8 cellular contexts compared by ENCODE assay signal in the genomic region with DNA sequence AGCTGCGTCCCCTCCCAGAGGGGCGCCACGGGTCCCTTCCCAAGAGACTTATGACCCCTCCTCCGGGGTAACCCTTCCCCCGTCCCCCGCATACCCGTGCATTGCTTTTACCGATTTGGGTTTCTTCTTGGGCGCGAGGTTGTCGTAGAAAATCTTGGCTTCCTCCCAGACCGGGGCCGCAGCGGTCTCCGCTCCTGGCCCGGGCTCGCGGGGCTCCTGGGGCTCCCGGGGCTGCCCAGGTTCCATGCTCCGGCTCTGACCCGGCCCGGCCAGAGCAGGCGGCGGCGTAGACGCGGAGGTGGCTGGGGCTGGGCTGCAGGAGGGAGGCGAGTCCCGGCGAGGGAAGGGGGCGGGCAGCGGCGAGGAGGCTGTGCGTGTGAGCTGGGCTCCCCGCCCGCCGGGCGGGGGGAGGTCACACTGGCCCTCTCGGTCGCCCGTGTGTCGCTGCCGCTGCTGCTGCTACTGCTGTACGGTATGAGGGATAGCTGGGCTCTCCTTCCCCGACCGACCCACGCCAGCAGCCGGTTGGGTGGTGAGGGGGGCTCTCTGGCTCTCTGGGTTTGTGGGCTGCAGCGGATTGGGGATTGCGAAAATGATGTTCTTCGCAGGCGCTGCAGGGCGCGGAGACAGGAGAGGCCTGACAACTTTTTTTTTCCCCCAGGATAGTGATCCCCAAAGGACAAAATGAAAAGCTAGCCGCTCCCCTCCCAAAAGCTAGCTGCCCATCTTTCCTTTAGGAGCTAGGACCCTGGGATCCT. TPM values are rescaled to one million over a fixed set of nuclear protein-coding genes. Genes with fewer than 3 reads are reported as not detected.
DNase-seq lines count a peak whose midpoint lies in the region; ATAC-seq and TF ChIP-seq lines count a peak whose summit lies in the region.

Gene NT5C1A, minus strand, starts transcription at position 315 of the 758 bp plus-strand sequence. Its CDS starts 69 bp downstream, at position 246.

- H3K9me3 ChIP-seq in H9 (ENCODE audit: control insufficient read depth, low read depth, low read length): no peaks in the 10 kb centered on the region
- H3K9me3 ChIP-seq in neural cell (ENCODE audit: low read length): no peaks in the 10 kb centered on the region

- H3K23me2 ChIP-seq in H9 (ENCODE audit: insufficient read length, low read depth, low read length, poor library complexity, severe bottlenecking): peaks cover 7% of the 10 kb centered on the region

- no peak within 1 kb of the TSS for H2AK5ac ChIP-seq in H9 (ENCODE audit: insufficient read length, low read length)

- intact Hi-C loops in posterior vena cava (cut with DNase I): no loop called here

- no peak within 1 kb of the TSS for H3K14ac ChIP-seq in H9 (ENCODE audit: insufficient read depth, low read length)

- WGBS in H9 (ENCODE audit: extremely low coverage, insufficient read length, low lambda C conversion rate): no CpG with 5 or more reads among the region's 55 CpGs

- no peak within 1 kb of the TSS for H4K5ac ChIP-seq in H9 (ENCODE audit: insufficient read length, low read depth, low read length)

- H3K23ac ChIP-seq in H9 (ENCODE audit: insufficient read length, low read depth, low read length): no peak within 1 kb of the TSS

- peaks cover 75% of the 10 kb centered on the region for H3K27me3 ChIP-seq in H9 (ENCODE audit: insufficient read depth, low read length)
- H3K27me3 ChIP-seq in neural cell (ENCODE audit: insufficient read depth, low read depth, low read length): peaks cover 51% of the 10 kb centered on the region

- ATAC-seq in activated CD8-positive, alpha-beta memory T cell treated with anti-CD3 and anti-CD28 coated beads, Interleukin-2, amount 10 ng/mL, durations not matched to agents 7 days and 5 days: peak; percentile 62
- ATAC-seq in GM21619 (IDR thresholded peaks at IDR 0.05; ENCODE audit: unreplicated experiment) (no peak), HG03280 (IDR thresholded peaks at IDR 0.05; ENCODE audit: unreplicated experiment) (no peak)

- no peak within 1 kb of the TSS for H2BK15ac ChIP-seq in H9 (ENCODE audit: low read depth, low read length)

- H4K91ac ChIP-seq in H9 (ENCODE audit: insufficient read length, low read depth, low read length): no peak within 1 kb of the TSS

- no peaks in the 10 kb centered on the region for H3K79me1 ChIP-seq in H9 (ENCODE audit: insufficient read depth, low read depth, low read length, poor library complexity, severe bottlenecking)

- DNase-seq in AG04449 (ENCODE audit: low read depth, low spot score): no peak
- DNase-seq in H9: peak; percentile 41
- no peak for DNase-seq in activated CD8-positive, alpha-beta memory T cell treated with anti-CD3 and anti-CD28 coated beads, Interleukin-2, amount 10 ng/mL, durations not matched to agents 7 days and 5 days
- DNase-seq in fibroblast of mammary gland (ENCODE audit: low read depth): no peak
- DNase-seq in posterior vena cava (ENCODE audit: low spot score): no peak

- TF ChIP-seq RAD21 in neural cell (conservative IDR thresholded peaks at IDR 0.05): no peak

- no peaks in the 10 kb centered on the region for H3K4me1 ChIP-seq in H9 (ENCODE audit: insufficient read depth, low read length)

- POLR2A ChIA-PET in AG04449 (lab: Yijun Ruan, JAX): no interaction called here

- H2AFZ ChIP-seq in H9 (ENCODE audit: low read length) (no peak within 1 kb of the TSS), neural cell (ENCODE audit: low read depth, low read length) (no peak within 1 kb of the TSS)

- H3K4me2 ChIP-seq in H9 (ENCODE audit: insufficient read depth, insufficient read length, low read length) (peak within 1 kb of the TSS; percentile 62), neural cell (ENCODE audit: low read length) (peak within 1 kb of the TSS; percentile 72)

- no peaks in the 10 kb centered on the region for H3K36me3 ChIP-seq in neural cell (ENCODE audit: insufficient read depth, low read length)

- TF ChIP-seq CTCF in AG04449 (IDR thresholded peaks at IDR 0.05; ENCODE audit: insufficient read depth, low read length, missing control alignments): no peak
- no peak for TF ChIP-seq CTCF in H9 (conservative IDR thresholded peaks at IDR 0.05)
- TF ChIP-seq CTCF in fibroblast of mammary gland (conservative IDR thresholded peaks at IDR 0.05; ENCODE audit: control insufficient read depth, insufficient read depth, low read depth, low read length): no peak
- TF ChIP-seq CTCF in neural cell (IDR thresholded peaks at IDR 0.05; ENCODE audit: poor library complexity, severe bottlenecking): no peak

- peak within 1 kb of the TSS; percentile 51 to 75 for H3K4me3 Mint-ChIP-seq in H9
- peak within 1 kb of the TSS; percentile 2 for H3K4me3 Mint-ChIP-seq in activated CD8-positive, alpha-beta memory T cell treated with anti-CD3 and anti-CD28 coated beads, Interleukin-2, amount 10 ng/mL, durations not matched to agents 7 days and 5 days

- H3K27ac Mint-ChIP-seq in H9: no peak within 1 kb of the TSS
- H3K27ac Mint-ChIP-seq in activated CD8-positive, alpha-beta memory T cell treated with anti-CD3 and anti-CD28 coated beads, Interleukin-2, amount 10 ng/mL, durations not matched to agents 7 days and 5 days: no peak within 1 kb of the TSS

- H3F3A ChIP-seq in neural cell (ENCODE audit: insufficient read depth, low read length, poor library complexity, severe bottlenecking): no peaks in the 10 kb centered on the region

- H3K9me2 ChIP-seq in neural cell (ENCODE audit: insufficient read depth, low read length): no peaks in the 10 kb centered on the region

- TF ChIP-seq EP300 in neural cell (conservative IDR thresholded peaks at IDR 0.05; ENCODE audit: poor library complexity, severe bottlenecking): no peak

- no peak within 1 kb of the TSS for H3K4ac ChIP-seq in H9 (ENCODE audit: low read depth, low read length)

- CTCF ChIA-PET in AG04449 (lab: Yijun Ruan, JAX): interaction anchor here (0.7 to 18.6 kb wide), 28 partner anchors 10 to 133 kb away, joined by 3 to 362 read pairs (median 5); partner anchors contain the start of gene HPCAL4
- CTCF ChIA-PET in activated CD8-positive, alpha-beta memory T cell treated with anti-CD3 and anti-CD28 coated beads, Interleukin-2, amount 10 ng/mL, durations not matched to agents 7 days and 5 days (lab: Charles Lee): interaction anchor here (0.9 to 14.3 kb wide), 18 partner anchors 10 to 644 kb away, joined by 3 to 196 read pairs (median 6); partner anchors contain the start of genes HPCAL4 and PPIE

- H3K18ac ChIP-seq in H9 (ENCODE audit: insufficient read length, low read depth, low read length): no peak within 1 kb of the TSS

- H3K36me3 Mint-ChIP-seq in H9 (ENCODE audit: insufficient read depth in 1 of 3, low read depth in 3 of 3): no peaks in the 10 kb centered on the region; a peak in 1 of 7 replicates
- no peaks in the 10 kb centered on the region for H3K36me3 Mint-ChIP-seq in activated CD8-positive, alpha-beta memory T cell treated with anti-CD3 and anti-CD28 coated beads, Interleukin-2, amount 10 ng/mL, durations not matched to agents 7 days and 5 days

- H3T11ph ChIP-seq in H9 (ENCODE audit: low read length): no peak within 1 kb of the TSS

- H4K20me1 ChIP-seq in H9 (ENCODE audit: control insufficient read depth, insufficient read depth, insufficient read length) (no peaks in the 10 kb centered on the region), neural cell (ENCODE audit: insufficient read depth) (no peaks in the 10 kb centered on the region)

- H3K4me1 Mint-ChIP-seq in H9: peaks cover 0 to 9% of the 10 kb centered on the region in 2 experiments; a peak in 2 of 4 replicates
- peaks cover 16% of the 10 kb centered on the region for H3K4me1 Mint-ChIP-seq in activated CD8-positive, alpha-beta memory T cell treated with anti-CD3 and anti-CD28 coated beads, Interleukin-2, amount 10 ng/mL, durations not matched to agents 7 days and 5 days

- H3K79me2 ChIP-seq in H9 (ENCODE audit: insufficient read depth, low read length): no peaks in the 10 kb centered on the region
- no peaks in the 10 kb centered on the region for H3K79me2 ChIP-seq in neural cell (replicated peaks; ENCODE audit: insufficient read depth, low read length)

- H3K9ac ChIP-seq in H9 (ENCODE audit: extremely low read depth, insufficient read length, low read length) (no peak within 1 kb of the TSS), neural cell (ENCODE audit: low read length) (peak within 1 kb of the TSS; percentile 62)

- no peaks in the 10 kb centered on the region for H3K9me3 Mint-ChIP-seq in H9
- no peaks in the 10 kb centered on the region for H3K9me3 Mint-ChIP-seq in activated CD8-positive, alpha-beta memory T cell treated with anti-CD3 and anti-CD28 coated beads, Interleukin-2, amount 10 ng/mL, durations not matched to agents 7 days and 5 days (ENCODE audit: low read depth)

- no peak within 1 kb of the TSS for H3K56ac ChIP-seq in H9 (ENCODE audit: insufficient read length, low read depth, low read length)

- H3K4me3 ChIP-seq in AG04449 (ENCODE audit: low read depth, low read length) (peak within 1 kb of the TSS; percentile 47), fibroblast of mammary gland (ENCODE audit: control insufficient read depth, low read depth, low read length) (peak within 1 kb of the TSS; percentile 16), neural cell (ENCODE audit: low read length) (peak within 1 kb of the TSS; percentile 73)

- no peak within 1 kb of the TSS for H2BK5ac ChIP-seq in H9 (ENCODE audit: insufficient read length, low read length)

- H4K8ac ChIP-seq in H9 (replicated peaks; ENCODE audit: insufficient read length, low read depth, low read length): no peak within 1 kb of the TSS

- peaks cover 99% of the 10 kb centered on the region for H3K27me3 Mint-ChIP-seq in H9 (ENCODE audit: low read depth)
- peaks cover 39% of the 10 kb centered on the region for H3K27me3 Mint-ChIP-seq in activated CD8-positive, alpha-beta memory T cell treated with anti-CD3 and anti-CD28 coated beads, Interleukin-2, amount 10 ng/mL, durations not matched to agents 7 days and 5 days

- no peak within 1 kb of the TSS for H2BK120ac ChIP-seq in H9 (ENCODE audit: low read depth, low read length, poor library complexity, severe bottlenecking)

- H2BK12ac ChIP-seq in H9 (ENCODE audit: insufficient read length, low read depth, low read length): no peak within 1 kb of the TSS

- H3K27ac ChIP-seq in H9 (ENCODE audit: insufficient read length, low read depth, low read length) (no peak within 1 kb of the TSS), neural cell (ENCODE audit: low read length) (no peak within 1 kb of the TSS)

- no peak within 1 kb of the TSS for H2BK20ac ChIP-seq in H9 (ENCODE audit: low read depth, low read length, poor library complexity, severe bottlenecking)

TF ChIP-seq in neural cell, 6 proteins besides CTCF, POLR2A, EP300 and RAD21 (continues in another document):
- no peak for TF ChIP-seq SMC3 (conservative IDR thresholded peaks at IDR 0.05; ENCODE audit: poor library complexity)

RNA-seq across cellular contexts. Expression of gene NT5C1A, which starts in this region (rescaled TPM):
- not detected in 2 replicates for total RNA-seq in H9 (2021)
- under 1 TPM in 1 of 2 experiments, not detected in 1; 0.80 TPM for total RNA-seq in activated CD8-positive, alpha-beta memory T cell treated with anti-CD3 and anti-CD28 coated beads, Interleukin-2, amount 10 ng/mL, durations not matched to agents 7 days and 5 days
- not detected in 2 replicates for polyA plus RNA-seq in neural cell
- polyA minus RNA-seq in neural cell: 1.0 TPM in 1 of 2 replicates, not detected in the other
- total RNA-seq in posterior vena cava: 1 to 10 TPM in 1 of 2 donors, under 1 TPM in 1; 0.71 to 1.1 TPM

Comparison
In these comparisons a context has a peak if more than half of its experiments do, and no peak if none do; other contexts are left out.
1. Peak in DNase-seq and H3K4me2 ChIP-seq in H9; RNA of the gene not detected or under 1 TPM.
2. Peak in ATAC-seq in activated CD8-positive, alpha-beta memory T cell treated with anti-CD3 and anti-CD28 coated beads, Interleukin-2, amount 10 ng/mL, durations not matched to agents 7 days and 5 days; RNA of the gene not detected or under 1 TPM.
3. H3K4me3 ChIP-seq: peak in every context shown above with its lines; median percentile 73 in neural cell; 47 in AG04449; 16 in fibroblast of mammary gland.